In the genomic region with DNA sequence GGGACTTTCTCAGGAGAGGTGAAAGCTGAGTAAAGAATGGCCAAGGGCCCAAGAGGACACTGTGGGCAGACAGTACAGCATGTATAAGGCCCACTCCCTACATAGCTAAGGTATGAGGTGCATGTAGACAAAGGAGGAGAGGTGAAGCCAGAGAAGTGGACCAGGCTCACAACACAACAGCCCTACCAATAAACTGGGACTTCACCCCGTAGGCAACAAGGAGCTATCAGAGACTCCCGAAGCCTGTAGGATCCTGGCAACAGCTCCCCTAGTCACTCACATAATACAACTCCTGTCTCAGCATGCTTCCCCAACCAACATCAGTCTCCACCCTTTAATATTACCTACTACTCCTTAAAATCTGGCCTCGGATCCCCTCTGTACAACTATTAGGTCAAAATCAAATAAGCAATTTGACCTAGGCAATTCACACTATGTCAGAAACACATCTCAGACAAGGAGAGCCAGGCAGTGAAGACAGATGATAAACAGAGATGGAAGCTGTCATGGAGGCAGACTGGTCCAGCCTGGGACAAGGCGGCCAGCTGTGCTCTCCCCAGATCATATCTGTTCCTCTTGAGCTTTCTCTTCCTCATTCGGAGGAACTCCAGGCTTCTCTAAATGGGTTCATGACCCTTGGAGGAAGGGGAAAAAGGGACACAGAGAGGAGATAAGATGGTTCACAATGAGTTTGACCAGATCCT, we compare ENCODE assay signal across 9 cellular contexts. TPM values are rescaled to one million over a fixed set of nuclear protein-coding genes. Genes with fewer than 3 reads are reported as not detected.
A peak's percentile ranks its signal among the peaks of the same experiment; 100 is the strongest.
DNase-seq lines count a peak whose midpoint lies in the region; ATAC-seq and TF ChIP-seq lines count a peak whose summit lies in the region.
"Had no signal": no experiment of that assay in that cellular context is flagged by ENCODE, and none has a peak within 500 bp of the region (broad histone marks: within the 10 kb centered on the region; RNA-seq: fewer than 3 reads in every experiment).

No MANE protein-coding gene starts in this region.

- H3K36me3 ChIP-seq in CD8-positive, alpha-beta T cell (ENCODE audit: insufficient read depth, low read length): no peaks in the 10 kb centered on the region
- no peaks in the 10 kb centered on the region for H3K36me3 ChIP-seq in mucosa of descending colon (ENCODE audit: low read depth)

- peaks cover 21% of the 10 kb centered on the region for H3K4me1 ChIP-seq in CD8-positive, alpha-beta T cell (ENCODE audit: insufficient read depth, low read length)
- H3K4me1 ChIP-seq in mucosa of descending colon (ENCODE audit: low read depth): peaks cover 25% of the 10 kb centered on the region

- no peak for DNase-seq in CD8-positive, alpha-beta T cell
- DNase-seq in MV-4-11 (lab: John Stamatoyannopoulos, UW) (peak; percentile 91), SW480 (ENCODE audit: low spot score) (no peak), mucosa of descending colon (no peak), GM20000 (ENCODE audit: low spot score) (no peak)
- no peak for DNase-seq in central memory CD8-positive, alpha-beta T cell (ENCODE audit: low spot score in 2 of 2)
- no peak for DNase-seq in NK-92 treated with Interleukin-12 subunit alpha and Interleukin-12 subunit beta, amount 100 ng/mL, for 24 hours (lab: John Stamatoyannopoulos, UW)
- DNase-seq: GOT3 had no signal

- ATAC-seq in CD8-positive, alpha-beta T cell: no peak
- ATAC-seq in central memory CD8-positive, alpha-beta T cell (replicated peaks; ENCODE audit: extremely low read depth, poor library complexity, severe bottlenecking): no peak
- ATAC-seq in mucosa of descending colon: no peak

- H3K27ac ChIP-seq in CD8-positive, alpha-beta T cell (ENCODE audit: low read depth, low read length): no peak overlapping the region

- POLR2A ChIA-PET in CD8-positive, alpha-beta T cell (lab: Charles Lee): interaction anchor here (1.0 to 3.4 kb wide), 8 partner anchors 8 to 598 kb away, joined by 3 to 22 read pairs (median 16); a partner anchor contains a TSS

- H3K4me1 Mint-ChIP-seq in CD8-positive, alpha-beta T cell (ENCODE audit: low read depth): peaks cover 24% of the 10 kb centered on the region
- H3K4me1 Mint-ChIP-seq in central memory CD8-positive, alpha-beta T cell: peaks cover 37% of the 10 kb centered on the region
- H3K4me1 Mint-ChIP-seq in nephron: peaks cover 21% of the 10 kb centered on the region

- H3K27me3 Mint-ChIP-seq in CD8-positive, alpha-beta T cell (ENCODE audit: low read depth): no peaks in the 10 kb centered on the region
- no peaks in the 10 kb centered on the region for H3K27me3 Mint-ChIP-seq in central memory CD8-positive, alpha-beta T cell
- H3K27me3 Mint-ChIP-seq in nephron (ENCODE audit: low read depth): no peaks in the 10 kb centered on the region

- no peaks in the 10 kb centered on the region for H3K27me3 ChIP-seq in CD8-positive, alpha-beta T cell (ENCODE audit: insufficient read depth, low read length)

- intact Hi-C loops in CD8-positive, alpha-beta T cell (cut with DNase I, micrococcal nuclease): loop anchor here (1.0 to 10.0 kb wide), 8 partner anchors 9 to 935 kb away; a partner anchor contains a TSS
- intact Hi-C loops in mucosa of descending colon (cut with DNase I, micrococcal nuclease): loop anchor here (5.0 to 10.0 kb wide), 3 partner anchors 253 to 585 kb away; a partner anchor contains a TSS

- no peaks in the 10 kb centered on the region for H3K9me3 Mint-ChIP-seq in CD8-positive, alpha-beta T cell
- no peaks in the 10 kb centered on the region for H3K9me3 Mint-ChIP-seq in central memory CD8-positive, alpha-beta T cell
- H3K9me3 Mint-ChIP-seq in nephron: no peaks in the 10 kb centered on the region

- no peaks in the 10 kb centered on the region for H3K9me3 ChIP-seq in CD8-positive, alpha-beta T cell (ENCODE audit: low read length)
- H3K9me3 ChIP-seq in mucosa of descending colon: no peaks in the 10 kb centered on the region

- CTCF ChIA-PET in CD8-positive, alpha-beta T cell (lab: Charles Lee): interaction anchor here (0.8 to 4.5 kb wide), 14 partner anchors 8 to 630 kb away, joined by 3 to 44 read pairs (median 8); a partner anchor contains a TSS

- peak overlapping the region; percentile 87 for H3K4me3 ChIP-seq in CD8-positive, alpha-beta T cell (ENCODE audit: low read depth, low read length)
- H3K4me3 ChIP-seq in mucosa of descending colon: no peak overlapping the region

- peak overlapping the region; percentile 84 for H3K4me3 Mint-ChIP-seq in CD8-positive, alpha-beta T cell
- H3K4me3 Mint-ChIP-seq in central memory CD8-positive, alpha-beta T cell: peak overlapping the region; percentile 81
- peak overlapping the region; percentile 88 to 95 (median 95) for H3K4me3 Mint-ChIP-seq in nephron

- H3K36me3 Mint-ChIP-seq in CD8-positive, alpha-beta T cell: peaks cover 15% of the 10 kb centered on the region
- peaks cover 12% of the 10 kb centered on the region for H3K36me3 Mint-ChIP-seq in central memory CD8-positive, alpha-beta T cell (ENCODE audit: insufficient read depth)
- H3K36me3 Mint-ChIP-seq in nephron (ENCODE audit: low read depth): peaks cover 13% of the 10 kb centered on the region

- no peak overlapping the region for H3K27ac Mint-ChIP-seq in CD8-positive, alpha-beta T cell
- H3K27ac Mint-ChIP-seq in central memory CD8-positive, alpha-beta T cell (ENCODE audit: low read depth): peak overlapping the region; percentile 44
- peak overlapping the region; percentile 41 to 86 (median 59) for H3K27ac Mint-ChIP-seq in nephron

- no peak for TF ChIP-seq CTCF in CD8-positive, alpha-beta T cell (IDR thresholded peaks at IDR 0.05)
- no peak for TF ChIP-seq CTCF in nephron (IDR thresholded peaks at IDR 0.05; ENCODE audit: unreplicated experiment in 3 of 3)
- TF ChIP-seq CTCF in mucosa of descending colon (IDR thresholded peaks at IDR 0.05): no peak
- TF ChIP-seq CTCF in GM20000 (IDR thresholded peaks at IDR 0.05; ENCODE audit: extremely low read depth, missing control alignments): no peak

RNA-seq across cellular contexts. Expression of a gene that starts 1.4 kb away (rescaled TPM):
- 1 to 10 TPM; 3.7 to 4.3 TPM for total RNA-seq in CD8-positive, alpha-beta T cell
- total RNA-seq in mucosa of descending colon: 10 to 100 TPM; 10.0 to 10.7 (median 10.2) TPM
